ENCODE assay signal across 9 cellular contexts in the genomic region with DNA sequence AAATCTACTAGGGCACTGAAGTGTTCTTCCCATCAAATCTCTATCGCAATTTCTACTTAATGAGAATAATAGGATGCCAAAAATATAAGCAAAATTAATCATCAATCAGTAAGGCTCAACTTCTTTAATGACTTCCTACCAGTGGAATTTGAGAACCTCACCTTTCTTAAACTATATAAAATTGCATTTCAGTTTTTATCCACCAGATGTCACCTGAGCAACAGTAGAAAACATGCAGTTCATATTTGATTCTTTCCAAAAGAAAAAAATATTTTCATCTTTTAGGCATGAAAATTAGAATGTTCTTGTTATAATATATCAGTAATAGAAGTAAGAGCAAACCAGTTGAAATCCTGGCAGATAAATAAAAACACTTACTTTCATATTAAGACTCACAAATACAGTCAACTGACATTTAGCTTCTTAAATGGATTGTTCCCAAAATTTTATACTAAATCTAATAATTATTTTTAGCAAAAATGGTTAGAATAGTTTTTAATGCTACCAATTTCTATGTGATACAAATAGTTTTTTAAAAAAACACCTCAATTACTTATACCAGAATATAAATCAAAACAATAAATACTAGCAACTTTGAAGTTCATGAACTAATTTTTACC. TPM values are rescaled to one million over a fixed set of nuclear protein-coding genes. Genes with fewer than 3 reads are reported as not detected.
DNase-seq lines count a peak whose midpoint lies in the region; ATAC-seq and TF ChIP-seq lines count a peak whose summit lies in the region.
"Had no signal": no experiment of that assay in that cellular context is flagged by ENCODE, and none has a peak within 500 bp of the region (broad histone marks: within the 10 kb centered on the region; RNA-seq: fewer than 3 reads in every experiment).

No MANE protein-coding gene starts in this region.

- H3K9me3 ChIP-seq in left lung = no peaks in the 10 kb centered on the region

- no peaks in the 10 kb centered on the region for H3K36me3 Mint-ChIP-seq in activated naive CD4-positive, alpha-beta T cell treated with anti-CD3 and anti-CD28 coated beads, Interleukin-2, amount 50 U/mL, for 72 hours
- H3K36me3 Mint-ChIP-seq: activated naive CD8-positive, alpha-beta T cell had no signal

- intact Hi-C loops in left lung (cut with DNase I) = loop anchor here in 1 of 2 donors (5.0 kb wide), 1 partner anchor 277 kb away; no protein-coding TSS in a partner anchor

- H3K27me3 ChIP-seq in brain microvascular endothelial cell (replicated peaks) (no peaks in the 10 kb centered on the region), left lung (peaks cover 0 to 8% of the 10 kb centered on the region in 2 donors)

- H3K4me1 ChIP-seq in left lung = no peaks in the 10 kb centered on the region

- in situ Hi-C loops in brain microvascular endothelial cell (cut with HindIII; ENCODE audit: low pct_ligation_motif_present, low sequenced_read_pairs) = no loop called here

- ATAC-seq in left lung = peak; percentile 68
- no peak for ATAC-seq in activated naive CD4-positive, alpha-beta T cell treated with anti-CD3 and anti-CD28 coated beads, Interleukin-2, amount 50 U/mL, for 72 hours

- H3K4me3 ChIP-seq in brain microvascular endothelial cell (ENCODE audit: low read depth, low read length) (no peak overlapping the region), left lung (no peak overlapping the region)

- no peaks in the 10 kb centered on the region for H3K9me3 Mint-ChIP-seq in activated naive CD4-positive, alpha-beta T cell treated with anti-CD3 and anti-CD28 coated beads, Interleukin-2, amount 50 U/mL, for 72 hours

- H3K27ac ChIP-seq in 22Rv1 = no peak overlapping the region
- no peak overlapping the region for H3K27ac ChIP-seq in brain microvascular endothelial cell
- H3K27ac ChIP-seq in left lung = no peak overlapping the region

- H3K36me3 ChIP-seq in brain microvascular endothelial cell (replicated peaks) (no peaks in the 10 kb centered on the region), left lung (no peaks in the 10 kb centered on the region)

- H3K27ac Mint-ChIP-seq in activated naive CD4-positive, alpha-beta T cell treated with anti-CD3 and anti-CD28 coated beads, Interleukin-2, amount 50 U/mL, for 72 hours = no peak overlapping the region
- H3K27ac Mint-ChIP-seq: activated naive CD8-positive, alpha-beta T cell had no signal

- DNase-seq in NCI-H1694 treated with DMSO at 0.1 percent for 48 hours (lab: John Stamatoyannopoulos, UW) (peak; percentile 21), brain microvascular endothelial cell (no peak), left lung (no peak)
- DNase-seq in effector CD8-positive, alpha-beta T cell (lab: John Stamatoyannopoulos, UW) = no peak
- no peak for DNase-seq in activated naive CD4-positive, alpha-beta T cell treated with anti-CD3 and anti-CD28 coated beads, Interleukin-2, amount 50 U/mL, for 72 hours (ENCODE audit: low spot score in 2 of 2)
- DNase-seq in activated CD8-positive, alpha-beta memory T cell treated with anti-CD3 and anti-CD28 coated beads, Interleukin-2, amount 50 U/mL, for 4 hours = no peak

- TF ChIP-seq CTCF in 22Rv1 (IDR thresholded peaks at IDR 0.05) (peak; percentile 92), GM12873 (IDR thresholded peaks at IDR 0.05; ENCODE audit: insufficient read depth, low read depth, low read length, missing control alignments) (peak; percentile 23), brain microvascular endothelial cell (IDR thresholded peaks at IDR 0.05; ENCODE audit: low read depth, low read length, missing control alignments) (peak; percentile 32), left lung (IDR thresholded peaks at IDR 0.05) (peak; percentile 51 to 67)

RNA-seq across cellular contexts. Expression of gene CCDC112, which starts 13.4 kb away (rescaled TPM):
- 1 to 10 TPM; 6.0 to 6.6 TPM for total RNA-seq in left lung
- 1 to 10 TPM; 1.8 to 2.0 TPM for total RNA-seq in activated naive CD4-positive, alpha-beta T cell treated with anti-CD3 and anti-CD28 coated beads, Interleukin-2, amount 50 U/mL, for 72 hours

RNA-seq across cellular contexts. Expression of gene PGGT1B, which starts 47.2 kb away (rescaled TPM):
- total RNA-seq in left lung = 10 to 100 TPM; 42.7 to 46.5 TPM
- 10 to 100 TPM; 39.3 to 41.5 TPM for total RNA-seq in activated naive CD4-positive, alpha-beta T cell treated with anti-CD3 and anti-CD28 coated beads, Interleukin-2, amount 50 U/mL, for 72 hours

Comparison
In these comparisons a context has a peak if more than half of its experiments do, and no peak if none do; other contexts are left out.
1. CTCF ChIP-seq: peak in every context shown above with its lines; median percentile 92 in 22Rv1; 59 in left lung; 32 in brain microvascular endothelial cell; 23 in GM12873.